ENCODE assay signal across 8 cellular contexts in genomic region chr15:75727851-75728715, GRCh38. TPM values are rescaled to one million over a fixed set of nuclear protein-coding genes. Genes with fewer than 3 reads are reported as not detected.
DNase-seq lines count a peak whose midpoint lies in the region; ATAC-seq and TF ChIP-seq lines count a peak whose summit lies in the region.

No MANE protein-coding gene starts in this region.

- no peaks in the 10 kb centered on the region for H3K27me3 Mint-ChIP-seq in mesothelial cell of epicardium (ENCODE audit: low read depth)

- H3K9ac ChIP-seq in DND-41 (ENCODE audit: low read depth, low read length): no peak overlapping the region

- no peaks in the 10 kb centered on the region for H4K20me1 ChIP-seq in DND-41 (ENCODE audit: insufficient read depth, low read length)

- TF ChIP-seq CTCF in DND-41 (IDR thresholded peaks at IDR 0.05; ENCODE audit: borderline replicate concordance, extremely low read depth, low read length, poor library complexity, severe bottlenecking) (peak; percentile 84), mesothelial cell of epicardium (IDR thresholded peaks at IDR 0.05; ENCODE audit: unreplicated experiment) (peak; percentile 24)

- H3K4me3 Mint-ChIP-seq in mesothelial cell of epicardium: no peak overlapping the region

- no peaks in the 10 kb centered on the region for H3K27me3 ChIP-seq in DND-41 (ENCODE audit: insufficient read depth, low read length, poor library complexity)
- H3K27me3 ChIP-seq in MG63: no peaks in the 10 kb centered on the region

- peaks cover 40% of the 10 kb centered on the region for H3K4me1 Mint-ChIP-seq in mesothelial cell of epicardium

- no peaks in the 10 kb centered on the region for H3K9me3 Mint-ChIP-seq in mesothelial cell of epicardium

- no peaks in the 10 kb centered on the region for H3K4me1 ChIP-seq in DND-41 (ENCODE audit: insufficient read depth, low read length)

- no peaks in the 10 kb centered on the region for H3K36me3 ChIP-seq in DND-41 (ENCODE audit: insufficient read depth, low read length)
- no peaks in the 10 kb centered on the region for H3K36me3 ChIP-seq in MG63

- H3K79me2 ChIP-seq in DND-41 (ENCODE audit: insufficient read depth, low read length): no peaks in the 10 kb centered on the region

- H3K27ac Mint-ChIP-seq in mesothelial cell of epicardium: peak overlapping the region; percentile 26

- no peaks in the 10 kb centered on the region for H3K9me3 ChIP-seq in DND-41 (ENCODE audit: insufficient read depth, low read length, severe bottlenecking)
- no peaks in the 10 kb centered on the region for H3K9me3 ChIP-seq in MG63

- H3K4me3 ChIP-seq in DND-41 (ENCODE audit: low read depth in 1 of 2, low read length in 2 of 2): no peak overlapping the region
- no peak overlapping the region for H3K4me3 ChIP-seq in MG63

- peak; percentile 69 for DNase-seq in DND-41
- DNase-seq in MG63: peak; percentile 56
- peak; percentile 67 for DNase-seq in activated CD4-positive, CD25-positive, alpha-beta regulatory T cell treated with anti-CD3 and anti-CD28 coated beads, Interleukin-2, amount 50 U/mL, for 72 hours
- peak; percentile 64 for DNase-seq in cerebellar cortex (ENCODE audit: low spot score)
- DNase-seq in mesothelial cell of epicardium (ENCODE audit: low spot score in 2 of 2, unreplicated experiment in 2 of 2): no peak
- DNase-seq in stimulated activated CD8-positive, alpha-beta memory T cell treated with anti-CD3 and anti-CD28 coated beads, Interleukin-7, amount 100 ng/mL, for 4 hours (ENCODE audit: low read depth in 2 of 2): peak; percentile 40 to 50
- no peak for DNase-seq in GM19240 (ENCODE audit: insufficient read length, low spot score)
- DNase-seq in dedifferentiated amniotic fluid mesenchymal stem cell (ENCODE audit: extremely low spot score): no peak

- no peak overlapping the region for H2AFZ ChIP-seq in DND-41 (ENCODE audit: low read depth, low read length)

- no peak overlapping the region for H3K27ac ChIP-seq in DND-41 (ENCODE audit: low read length)

- H3K36me3 Mint-ChIP-seq in mesothelial cell of epicardium: peaks cover 1% of the 10 kb centered on the region

- peak; percentile 87 for ATAC-seq in DND-41 (ENCODE audit: insufficient read depth, low read depth)

- H3K4me2 ChIP-seq in DND-41 (ENCODE audit: insufficient read depth, low read length): no peak overlapping the region

RNA-seq across cellular contexts. Expression of gene CSPG4, which starts 15.4 kb away (rescaled TPM):
- total RNA-seq in MG63 (2014; rRNA removed; shearing (Covaris generic); ENCODE audit: low replicate concordance): 13.4 and 19.6 TPM in 2 replicates
- total RNA-seq in mesothelial cell of epicardium: 11.3 to 11.8 TPM (median 11.4 TPM) in 3 replicates

Comparison
In these comparisons a context has a peak if more than half of its experiments do, and no peak if none do; other contexts are left out.
1. DNase-seq: peak in DND-41 (single experiment), MG63 (single experiment), activated CD4-positive, CD25-positive, alpha-beta regulatory T cell treated with anti-CD3 and anti-CD28 coated beads, Interleukin-2, amount 50 U/mL, for 72 hours (single experiment), cerebellar cortex (single experiment) and stimulated activated CD8-positive, alpha-beta memory T cell treated with anti-CD3 and anti-CD28 coated beads, Interleukin-7, amount 100 ng/mL, for 4 hours (2 of 2); none in mesothelial cell of epicardium (0 of 2), GM19240 (single experiment) and dedifferentiated amniotic fluid mesenchymal stem cell (single experiment).